Comparison of ENCODE assay signal across 21 cellular contexts in genomic region chr1:17355898-17356297, GRCh38. TPM values are rescaled to one million over a fixed set of nuclear protein-coding genes. Genes with fewer than 3 reads are reported as not detected.
DNase-seq lines count a peak whose midpoint lies in the region; ATAC-seq, FAIRE-seq and TF ChIP-seq lines count a peak whose summit lies in the region.
"Had no signal": no experiment of that assay in that cellular context is flagged by ENCODE, and none has a peak within 500 bp of the region (broad histone marks: within the 10 kb centered on the region; RNA-seq: fewer than 3 reads in every experiment).

No MANE protein-coding gene starts in this region.

- in situ Hi-C loops in GM12878 (cut with MboI): no loop called here

- FAIRE-seq in GM12878 (lab: Jason Lieb, UNC): no peak
- FAIRE-seq in small intestine (lab: Jason Lieb, UNC): no peak
- FAIRE-seq: colon, keratinocyte had no signal

- H4K20me1 ChIP-seq in GM12878 (ENCODE audit: control insufficient read depth, insufficient read depth) (no peaks in the 10 kb centered on the region), hepatocyte (ENCODE audit: insufficient read depth, poor library complexity, severe bottlenecking) (no peaks in the 10 kb centered on the region)

- H3K4me1 Mint-ChIP-seq in activated CD4-positive, alpha-beta T cell treated with anti-CD3 and anti-CD28 coated beads for 36 hours: peaks cover 6% of the 10 kb centered on the region
- peaks cover 6% of the 10 kb centered on the region for H3K4me1 Mint-ChIP-seq in activated CD4-positive, alpha-beta T cell treated with anti-CD3 and anti-CD28 coated beads, Interleukin-2, amount 10 ng/mL, durations not matched to agents 7 days and 5 days
- peaks cover 12% of the 10 kb centered on the region for H3K4me1 Mint-ChIP-seq in activated CD8-positive, alpha-beta T cell treated with anti-CD3 and anti-CD28 coated beads for 36 hours (ENCODE audit: low read depth)
- H3K4me1 Mint-ChIP-seq: mesothelial cell of epicardium had no signal

- H3K27me3 ChIP-seq in GM12878 (replicated peaks in 1 of 2; ENCODE audit: control insufficient read depth in 2 of 2, insufficient read depth in 2 of 2, low read length in 1 of 2): no peaks in the 10 kb centered on the region; a peak in 1 of 4 replicates
- peaks cover 79% of the 10 kb centered on the region for H3K27me3 ChIP-seq in left ventricle myocardium inferior (ENCODE audit: low read depth)
- no peaks in the 10 kb centered on the region for H3K27me3 ChIP-seq in hepatocyte
- no peaks in the 10 kb centered on the region for H3K27me3 ChIP-seq in small intestine (ENCODE audit: control insufficient read depth in 2 of 2, insufficient read depth in 2 of 2, low read length in 2 of 2)
- H3K27me3 ChIP-seq: MG63, uterus had no signal

- ATAC-seq in activated CD4-positive, alpha-beta T cell treated with anti-CD3 and anti-CD28 coated beads for 36 hours: peak; percentile 26
- ATAC-seq in activated CD8-positive, alpha-beta T cell treated with anti-CD3 and anti-CD28 coated beads for 36 hours: peak; percentile 95
- no peak for ATAC-seq in GM12878

- H3K9me3 Mint-ChIP-seq in activated CD4-positive, alpha-beta T cell treated with anti-CD3 and anti-CD28 coated beads for 36 hours (ENCODE audit: low read depth): no peaks in the 10 kb centered on the region
- no peaks in the 10 kb centered on the region for H3K9me3 Mint-ChIP-seq in activated CD4-positive, alpha-beta T cell treated with anti-CD3 and anti-CD28 coated beads, Interleukin-2, amount 10 ng/mL, durations not matched to agents 7 days and 5 days
- H3K9me3 Mint-ChIP-seq in activated CD8-positive, alpha-beta T cell treated with anti-CD3 and anti-CD28 coated beads for 36 hours: no peaks in the 10 kb centered on the region
- H3K9me3 Mint-ChIP-seq: mesothelial cell of epicardium had no signal

- TF ChIP-seq CTCF in activated CD8-positive, alpha-beta T cell treated with anti-CD3 and anti-CD28 coated beads for 36 hours (IDR thresholded peaks at IDR 0.05): no peak
- no peak for TF ChIP-seq CTCF in GM12878 (IDR thresholded peaks at IDR 0.05 in 2 of 3, conservative IDR thresholded peaks at IDR 0.05 in 1 of 3; ENCODE audit: control insufficient read depth in 2 of 3, extremely low read depth in 1 of 3, insufficient read depth in 1 of 3, low read depth in 3 of 3, low read length in 3 of 3)
- TF ChIP-seq CTCF in left ventricle myocardium inferior (IDR thresholded peaks at IDR 0.05; ENCODE audit: borderline replicate concordance): no peak
- no peak for TF ChIP-seq CTCF in hepatocyte (IDR thresholded peaks at IDR 0.05; ENCODE audit: poor library complexity)

- no peak for TF ChIP-seq POLR2A in GM12878 (IDR thresholded peaks at IDR 0.05; ENCODE audit: low read depth, low read length)

- CTCF ChIA-PET in activated CD4-positive, alpha-beta T cell treated with anti-CD3 and anti-CD28 coated beads for 36 hours (lab: Charles Lee): interaction anchor here (0.6 kb wide), 1 partner anchor 147 kb away, joined by 4 read pairs; no protein-coding TSS in a partner anchor
- CTCF ChIA-PET in activated CD4-positive, alpha-beta T cell treated with anti-CD3 and anti-CD28 coated beads, Interleukin-2, amount 10 ng/mL, durations not matched to agents 7 days and 5 days (lab: Charles Lee): interaction anchor here (0.9 kb wide), 1 partner anchor 15 kb away, joined by 3 read pairs; no protein-coding TSS in a partner anchor
- CTCF ChIA-PET in activated CD8-positive, alpha-beta T cell treated with anti-CD3 and anti-CD28 coated beads for 36 hours (lab: Charles Lee): interaction anchor here (0.7 to 1.2 kb wide), 3 partner anchors 12 to 139 kb away, joined by 3 to 6 read pairs (median 3); no protein-coding TSS in a partner anchor
- CTCF ChIA-PET in GM12878 (lab: Yijun Ruan, JAX): no interaction called here

- H3K4me3 ChIP-seq in GM12878: no peak overlapping the region
- no peak overlapping the region for H3K4me3 ChIP-seq in left ventricle myocardium inferior
- H3K4me3 ChIP-seq in hepatocyte: no peak overlapping the region
- H3K4me3 ChIP-seq in small intestine (ENCODE audit: low read depth in 1 of 2, low read length in 2 of 2): no peak overlapping the region
- H3K4me3 ChIP-seq: MG63, uterus had no signal

- RAD21 ChIA-PET in GM12878 (lab: Charles Lee; ENCODE audit: unreplicated experiment): no interaction called here

- TF ChIP-seq RAD21 in GM12878 (IDR thresholded peaks at IDR 0.05; ENCODE audit: insufficient read depth, low read depth, low read length): no peak

- no peak overlapping the region for H3K27ac Mint-ChIP-seq in activated CD4-positive, alpha-beta T cell treated with anti-CD3 and anti-CD28 coated beads for 36 hours
- H3K27ac Mint-ChIP-seq in activated CD4-positive, alpha-beta T cell treated with anti-CD3 and anti-CD28 coated beads, Interleukin-2, amount 10 ng/mL, durations not matched to agents 7 days and 5 days: no peak overlapping the region
- peak overlapping the region; percentile 77 for H3K27ac Mint-ChIP-seq in activated CD8-positive, alpha-beta T cell treated with anti-CD3 and anti-CD28 coated beads for 36 hours
- H3K27ac Mint-ChIP-seq: mesothelial cell of epicardium had no signal

- no peak for TF ChIP-seq EP300 in GM12878 (IDR thresholded peaks at IDR 0.05; ENCODE audit: borderline replicate concordance in 1 of 2, control insufficient read depth in 1 of 2, low read depth in 2 of 2, low read length in 2 of 2)

- POLR2A ChIA-PET in activated CD4-positive, alpha-beta T cell treated with anti-CD3 and anti-CD28 coated beads for 36 hours (lab: Charles Lee): no interaction called here
- POLR2A ChIA-PET in activated CD4-positive, alpha-beta T cell treated with anti-CD3 and anti-CD28 coated beads, Interleukin-2, amount 10 ng/mL, durations not matched to agents 7 days and 5 days (lab: Charles Lee): no interaction called here
- POLR2A ChIA-PET in activated CD8-positive, alpha-beta T cell treated with anti-CD3 and anti-CD28 coated beads for 36 hours (lab: Charles Lee): no interaction called here
- POLR2A ChIA-PET in GM12878 (lab: Charles Lee): interaction anchor here (0.5 kb wide), 1 partner anchor 12 kb away, joined by 5 read pairs; no protein-coding TSS in a partner anchor

- no peak overlapping the region for H3K27ac ChIP-seq in GM12878 (ENCODE audit: control insufficient read depth, insufficient read depth)
- H3K27ac ChIP-seq in left ventricle myocardium inferior (replicated peaks): no peak overlapping the region
- no peak overlapping the region for H3K27ac ChIP-seq in hepatocyte
- H3K27ac ChIP-seq in small intestine (ENCODE audit: low read depth in 1 of 2, low read length in 1 of 2): no peak overlapping the region
- H3K27ac ChIP-seq: epithelial cell of prostate, parathyroid adenoma, RWPE1, uterus had no signal

- DNase-seq in activated CD4-positive, alpha-beta T cell treated with anti-CD3 and anti-CD28 coated beads for 36 hours: peak; percentile 18
- DNase-seq in activated CD4-positive, alpha-beta T cell treated with anti-CD3 and anti-CD28 coated beads, Interleukin-2, amount 10 ng/mL, durations not matched to agents 7 days and 5 days: no peak
- DNase-seq in activated CD8-positive, alpha-beta T cell treated with anti-CD3 and anti-CD28 coated beads for 36 hours: peak; percentile 65
- DNase-seq in GM12878 (ENCODE audit: low read depth, low spot score): no peak
- DNase-seq in stimulated activated CD8-positive, alpha-beta memory T cell treated with anti-CD3 and anti-CD28 coated beads, Interleukin-4, amount 100 ng/mL, for 24 hours (ENCODE audit: low read depth): peak; percentile 13
- DNase-seq in left ventricle myocardium inferior: no peak
- DNase-seq in hepatocyte (ENCODE audit: low spot score): no peak
- DNase-seq in small intestine: no peak
- DNase-seq: amygdala, glutamatergic neuron, MG63, NCI-H2107, uterus had no signal

- BruUV-seq in GM12878 (replicated peaks; lab: Mats Ljungman, UMichigan): no TSS peak

- no peaks in the 10 kb centered on the region for H3K27me3 Mint-ChIP-seq in activated CD4-positive, alpha-beta T cell treated with anti-CD3 and anti-CD28 coated beads for 36 hours
- no peaks in the 10 kb centered on the region for H3K27me3 Mint-ChIP-seq in activated CD4-positive, alpha-beta T cell treated with anti-CD3 and anti-CD28 coated beads, Interleukin-2, amount 10 ng/mL, durations not matched to agents 7 days and 5 days
- H3K27me3 Mint-ChIP-seq in activated CD8-positive, alpha-beta T cell treated with anti-CD3 and anti-CD28 coated beads for 36 hours: no peaks in the 10 kb centered on the region

- no peaks in the 10 kb centered on the region for H3K79me2 ChIP-seq in GM12878 (ENCODE audit: control insufficient read depth, insufficient read depth, low read length)
- no peaks in the 10 kb centered on the region for H3K79me2 ChIP-seq in hepatocyte
- H3K79me2 ChIP-seq: parathyroid adenoma had no signal

- no peaks in the 10 kb centered on the region for H3K4me1 ChIP-seq in GM12878 (ENCODE audit: control insufficient read depth, insufficient read depth, low read length)
- H3K4me1 ChIP-seq in left ventricle myocardium inferior: no peaks in the 10 kb centered on the region
- no peaks in the 10 kb centered on the region for H3K4me1 ChIP-seq in hepatocyte (ENCODE audit: insufficient read depth)
- no peaks in the 10 kb centered on the region for H3K4me1 ChIP-seq in small intestine (ENCODE audit: control insufficient read depth in 2 of 2, insufficient read depth in 1 of 2, low read depth in 1 of 2, low read length in 1 of 2)
- H3K4me1 ChIP-seq: parathyroid adenoma, uterus had no signal

- H3K9ac ChIP-seq in GM12878 (ENCODE audit: control insufficient read depth, insufficient read depth, low read length): no peak overlapping the region
- H3K9ac ChIP-seq: parathyroid adenoma had no signal

- H3K4me3 Mint-ChIP-seq in activated CD4-positive, alpha-beta T cell treated with anti-CD3 and anti-CD28 coated beads for 36 hours: no peak overlapping the region
- no peak overlapping the region for H3K4me3 Mint-ChIP-seq in activated CD4-positive, alpha-beta T cell treated with anti-CD3 and anti-CD28 coated beads, Interleukin-2, amount 10 ng/mL, durations not matched to agents 7 days and 5 days
- H3K4me3 Mint-ChIP-seq in activated CD8-positive, alpha-beta T cell treated with anti-CD3 and anti-CD28 coated beads for 36 hours: peak overlapping the region; percentile 48
- H3K4me3 Mint-ChIP-seq: mesothelial cell of epicardium had no signal

- no peaks in the 10 kb centered on the region for H3K9me3 ChIP-seq in GM12878 (replicated peaks; ENCODE audit: control insufficient read depth, insufficient read depth, low read length)
- no peaks in the 10 kb centered on the region for H3K9me3 ChIP-seq in left ventricle myocardium inferior (replicated peaks)
- H3K9me3 ChIP-seq in hepatocyte (ENCODE audit: low read depth): no peaks in the 10 kb centered on the region
- no peaks in the 10 kb centered on the region for H3K9me3 ChIP-seq in small intestine (ENCODE audit: control insufficient read depth, low read depth)
- H3K9me3 ChIP-seq: MG63, uterus had no signal

- no peak overlapping the region for H3K4me2 ChIP-seq in GM12878 (ENCODE audit: control insufficient read depth, insufficient read depth)
- H3K4me2 ChIP-seq in hepatocyte: no peak overlapping the region

- no peaks in the 10 kb centered on the region for H3K9me2 ChIP-seq in hepatocyte (replicated peaks; ENCODE audit: insufficient read depth)

- intact Hi-C loops in activated CD4-positive, alpha-beta T cell treated with anti-CD3 and anti-CD28 coated beads for 36 hours (cut with DNase I, micrococcal nuclease): no loop called here
- intact Hi-C loops in activated CD8-positive, alpha-beta T cell treated with anti-CD3 and anti-CD28 coated beads for 36 hours (cut with micrococcal nuclease): no loop called here
- intact Hi-C loops in GM12878 (cut with micrococcal nuclease; ENCODE audit: unreplicated experiment) (no loop called here), left ventricle myocardium inferior (cut with micrococcal nuclease) (no loop called here)

- H2AFZ ChIP-seq in GM12878 (ENCODE audit: control insufficient read depth, low read depth, low read length): no peak overlapping the region
- H2AFZ ChIP-seq in hepatocyte: no peak overlapping the region
- H2AFZ ChIP-seq: parathyroid adenoma had no signal

- no peaks in the 10 kb centered on the region for H3K36me3 Mint-ChIP-seq in activated CD4-positive, alpha-beta T cell treated with anti-CD3 and anti-CD28 coated beads for 36 hours (ENCODE audit: low read depth)
- no peaks in the 10 kb centered on the region for H3K36me3 Mint-ChIP-seq in activated CD4-positive, alpha-beta T cell treated with anti-CD3 and anti-CD28 coated beads, Interleukin-2, amount 10 ng/mL, durations not matched to agents 7 days and 5 days (ENCODE audit: low read depth)
- no peaks in the 10 kb centered on the region for H3K36me3 Mint-ChIP-seq in activated CD8-positive, alpha-beta T cell treated with anti-CD3 and anti-CD28 coated beads for 36 hours (ENCODE audit: low read depth)
- H3K36me3 Mint-ChIP-seq: mesothelial cell of epicardium had no signal

- H3K36me3 ChIP-seq in GM12878 (ENCODE audit: control insufficient read depth in 2 of 2, insufficient read depth in 2 of 2, low read length in 1 of 2) (no peaks in the 10 kb centered on the region), left ventricle myocardium inferior (no peaks in the 10 kb centered on the region), hepatocyte (replicated peaks; ENCODE audit: insufficient read depth, low read depth) (no peaks in the 10 kb centered on the region), small intestine (ENCODE audit: control insufficient read depth in 2 of 2, insufficient read depth in 2 of 2, low read length in 2 of 2) (no peaks in the 10 kb centered on the region)
- H3K36me3 ChIP-seq: MG63, uterus had no signal

- SMC1A ChIA-PET in GM12878 (lab: Charles Lee; ENCODE audit: uncharacterized antibody, unreplicated experiment): no interaction called here

- 0% methylated on average over 6 of the region's 6 CpGs for WGBS in GM12878 (ENCODE audit: insufficient coverage, insufficient replicate concordance, low lambda C conversion rate, missing lambda C conversion rate)
- WGBS in hepatocyte (ENCODE audit: low lambda C conversion rate, missing lambda C conversion rate): 79% methylated on average over 6 of the region's 6 CpGs
- 39 to 45% (median 40%) methylated on average over 6 of the region's 6 CpGs for whole genome bisulfite sequencing in small intestine, 3 donors

RNA-seq across cellular contexts. Expression of gene PADI6, which starts 16.1 kb away (rescaled TPM):
- not detected for total RNA-seq in activated CD4-positive, alpha-beta T cell treated with anti-CD3 and anti-CD28 coated beads for 36 hours
- under 1 TPM; 0.10 TPM for total RNA-seq in activated CD4-positive, alpha-beta T cell treated with anti-CD3 and anti-CD28 coated beads, Interleukin-2, amount 10 ng/mL, durations not matched to agents 7 days and 5 days
- not detected for total RNA-seq in activated CD8-positive, alpha-beta T cell treated with anti-CD3 and anti-CD28 coated beads for 36 hours
- not detected in 2 replicates for total RNA-seq in GM12878 (2013; cell fraction: nucleolus; rRNA removed)
- total RNA-seq in GM12878 (2014; rRNA removed) (not detected in 2 replicates), GM12878 (2014; rRNA removed; fragmentation: Illumina TruSeq; extraction: Trizol) (not detected in 2 replicates), GM12878 (2021) (not detected in 2 replicates), left ventricle myocardium inferior (not detected), hepatocyte (not detected in 2 replicates)
- polyA plus RNA-seq in GM12878 (2011; ENCODE audit: low read depth): not detected
- polyA plus RNA-seq in GM12878 (2011; rRNA removed) (not detected in 2 replicates), GM12878 (2014; fragmentation: Illumina TruSeq; extraction: Trizol) (not detected in 2 replicates), GM12878 (2014; fragmentation: Nextera tagmentation; extraction: Ambion mirVana) (not detected), GM12878 (2014; rRNA removed) (not detected in 2 replicates), GM12878 (2016; fragmentation: Nextera tagmentation; extraction: Ambion mirVana) (not detected), hepatocyte (not detected in 2 replicates), small intestine (not detected)
- not detected in 2 replicates for polyA plus RNA-seq in GM12878 (2011; cell fraction: cytosol; rRNA removed)
- not detected in 2 replicates for polyA plus RNA-seq in GM12878 (2011; cell fraction: nucleus; rRNA removed)
- not detected in 2 replicates for polyA plus RNA-seq in GM12878 (2012)
- polyA minus RNA-seq in GM12878 (2011; rRNA and poly(A)+ RNA removed): not detected in 2 replicates
- not detected in 2 replicates for polyA minus RNA-seq in GM12878 (2011; cell fraction: cytosol; rRNA and poly(A)+ RNA removed)
- polyA minus RNA-seq in GM12878 (2011; cell fraction: nucleus; rRNA and poly(A)+ RNA removed): not detected in 2 replicates
- total RNA-seq: A172; mesothelial cell of epicardium; T-helper 1 cell treated with Interleukin-12 subunit alpha and Interleukin-12 subunit beta and Interleukin-4 antibody, amounts not matched to agents 30 ng/mL and 1 ng/mL, for 36 hours had no signal
- polyA plus RNA-seq: keratinocyte had no signal

RNA-seq across cellular contexts. Expression of gene PADI4, which starts 47.9 kb away (rescaled TPM):
- total RNA-seq in activated CD4-positive, alpha-beta T cell treated with anti-CD3 and anti-CD28 coated beads for 36 hours: under 1 TPM; 0.23 to 0.30 TPM
- total RNA-seq in activated CD4-positive, alpha-beta T cell treated with anti-CD3 and anti-CD28 coated beads, Interleukin-2, amount 10 ng/mL, durations not matched to agents 7 days and 5 days: under 1 TPM; 0.17 to 0.23 TPM
- 1 to 10 TPM; 1.6 to 1.8 TPM for total RNA-seq in activated CD8-positive, alpha-beta T cell treated with anti-CD3 and anti-CD28 coated beads for 36 hours
- not detected in 2 replicates for total RNA-seq in GM12878 (2013; cell fraction: nucleolus; rRNA removed)
- total RNA-seq in GM12878 (2014; rRNA removed) (0.11 TPM in 1 of 2 replicates, not detected in the other), GM12878 (2014; rRNA removed; fragmentation: Illumina TruSeq; extraction: Trizol) (0.09 TPM in 1 of 2 replicates, not detected in the other), GM12878 (2021) (0.13 and 0.15 TPM in 2 replicates), left ventricle myocardium inferior (0.22 TPM), hepatocyte (not detected in 2 replicates)
- not detected for polyA plus RNA-seq in GM12878 (2011; ENCODE audit: low read depth)
- polyA plus RNA-seq in GM12878 (2011; rRNA removed) (0.13 and 0.15 TPM in 2 replicates), GM12878 (2014; fragmentation: Illumina TruSeq; extraction: Trizol) (0.09 TPM in 1 of 2 replicates, not detected in the other), GM12878 (2014; fragmentation: Nextera tagmentation; extraction: Ambion mirVana) (under 1 TPM in 1 of 2 experiments, not detected in 1; 0.15 TPM), GM12878 (2014; rRNA removed) (0.08 and 0.24 TPM in 2 replicates), GM12878 (2016; fragmentation: Nextera tagmentation; extraction: Ambion mirVana) (under 1 TPM; 0.39 to 0.47 TPM), hepatocyte (not detected in 2 replicates), small intestine (under 1 TPM in 1 of 3 donors, not detected in 2; 0.03 TPM)
- 0.18 and 0.32 TPM in 2 replicates for polyA plus RNA-seq in GM12878 (2011; cell fraction: cytosol; rRNA removed)
- polyA plus RNA-seq in GM12878 (2011; cell fraction: nucleus; rRNA removed): 0.25 and 0.45 TPM in 2 replicates
- polyA plus RNA-seq in GM12878 (2012): 0.11 and 0.38 TPM in 2 replicates
- polyA minus RNA-seq in GM12878 (2011; rRNA and poly(A)+ RNA removed): 0.15 TPM in 1 of 2 replicates, not detected in the other
- not detected in 2 replicates for polyA minus RNA-seq in GM12878 (2011; cell fraction: cytosol; rRNA and poly(A)+ RNA removed)
- 0.12 TPM in 1 of 2 replicates, not detected in the other for polyA minus RNA-seq in GM12878 (2011; cell fraction: nucleus; rRNA and poly(A)+ RNA removed)
- total RNA-seq: mesothelial cell of epicardium had no signal

Comparison
In these comparisons a context has a peak if more than half of its experiments do, and no peak if none do; other contexts are left out.
1. DNase-seq: peak in activated CD4-positive, alpha-beta T cell treated with anti-CD3 and anti-CD28 coated beads for 36 hours (single experiment), activated CD8-positive, alpha-beta T cell treated with anti-CD3 and anti-CD28 coated beads for 36 hours (single experiment) and stimulated activated CD8-positive, alpha-beta memory T cell treated with anti-CD3 and anti-CD28 coated beads, Interleukin-4, amount 100 ng/mL, for 24 hours (single experiment); none in activated CD4-positive, alpha-beta T cell treated with anti-CD3 and anti-CD28 coated beads, Interleukin-2, amount 10 ng/mL, durations not matched to agents 7 days and 5 days (single experiment), GM12878 (single experiment), left ventricle myocardium inferior (single experiment), hepatocyte (single experiment) and small intestine (single experiment).